ENCODE assay signal across 26 cellular contexts in the genomic region with DNA sequence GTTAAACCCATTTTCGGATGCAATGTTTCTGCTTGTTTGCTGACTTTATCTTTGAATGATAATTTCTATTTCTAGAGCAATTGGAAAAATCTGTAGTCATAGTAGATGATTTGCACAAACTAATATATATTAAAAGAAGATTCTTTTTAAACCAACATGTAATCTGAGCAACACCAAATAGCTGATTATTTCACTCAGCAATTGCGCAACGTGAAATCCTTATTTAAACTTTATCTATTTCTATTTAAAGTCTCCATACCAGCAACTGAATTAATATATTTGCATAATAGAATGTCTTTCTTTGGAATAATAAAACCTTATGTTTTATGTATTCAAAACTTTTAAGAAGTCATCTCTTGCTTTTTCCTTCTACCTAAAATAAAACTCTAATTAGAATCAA.
DNase-seq lines count a peak whose midpoint lies in the region; ATAC-seq, FAIRE-seq and TF ChIP-seq lines count a peak whose summit lies in the region.
"Had no signal": no experiment of that assay in that cellular context is flagged by ENCODE, and none has a peak within 500 bp of the region (broad histone marks: within the 10 kb centered on the region; RNA-seq: fewer than 3 reads in every experiment).

No MANE protein-coding gene starts in this region.

- POLR2A ChIA-PET in IMR-90 (lab: Charles Lee; ENCODE audit: unreplicated experiment) = no interaction called here

- in situ Hi-C loops in IMR-90 (cut with MboI; ENCODE audit: low sequenced_read_pairs) = no loop called here

- H3K23ac ChIP-seq in IMR-90 (ENCODE audit: low read depth, low read length) = no peak overlapping the region

- no peak overlapping the region for H2AK5ac ChIP-seq in IMR-90 (ENCODE audit: low read depth, low read length)

- no peak overlapping the region for H2AK9ac ChIP-seq in IMR-90 (replicated peaks; ENCODE audit: low read depth, low read length, poor library complexity)

- no peak overlapping the region for H2BK15ac ChIP-seq in IMR-90 (ENCODE audit: low read depth, low read length)

- no peaks in the 10 kb centered on the region for H4K20me1 ChIP-seq in IMR-90 (ENCODE audit: insufficient read depth, low read length)
- H4K20me1 ChIP-seq: BLaER1 had no signal

- no peaks in the 10 kb centered on the region for H3K27me3 ChIP-seq in IMR-90 (ENCODE audit: control insufficient read depth, insufficient read depth, low read length)
- H3K27me3 ChIP-seq: BE2C, BLaER1 had no signal

- H4K8ac ChIP-seq in IMR-90 (ENCODE audit: low read depth in 2 of 2, low read length in 2 of 2) = no peak overlapping the region

- H3K4me2 ChIP-seq in IMR-90 (ENCODE audit: low read depth, low read length) = no peak overlapping the region
- H3K4me2 ChIP-seq: BLaER1 had no signal

- no peak overlapping the region for H3K14ac ChIP-seq in IMR-90 (replicated peaks; ENCODE audit: low read depth, low read length)

- no peak for DNase-seq in IMR-90
- no peak for DNase-seq in SK-N-MC (ENCODE audit: low read depth, low spot score)
- DNase-seq in NCI-H526 (lab: John Stamatoyannopoulos, UW) = no peak
- DNase-seq: 8988T; ACHN; BE2C; C1 segment of cervical spinal cord; CD4-positive, alpha-beta memory T cell; CD4-positive, CD25-positive, alpha-beta regulatory T cell; CD8-positive, alpha-beta memory T cell; COR-L47; DMS 273 treated with DMSO at 0.1 percent for 48 hours; DMS153; DMS53; DMS79; DND-41; EL; GDM1 had no signal

- H3K4me1 ChIP-seq in IMR-90 (ENCODE audit: control insufficient read depth, insufficient read depth, low read length) = no peaks in the 10 kb centered on the region
- H3K4me1 ChIP-seq: BE2C, BLaER1 had no signal

- H3K9me1 ChIP-seq in IMR-90 (ENCODE audit: insufficient read depth, low read length) = peaks cover 2% of the 10 kb centered on the region; the same call in 1 of the 2 replicates

- no peak for TF ChIP-seq POLR2A in IMR-90 (IDR thresholded peaks at IDR 0.05; ENCODE audit: low read depth, low read length)

- no peak overlapping the region for H4K5ac ChIP-seq in IMR-90 (ENCODE audit: low read depth, low read length)

- no peak overlapping the region for H3K4ac ChIP-seq in IMR-90 (ENCODE audit: low read depth, low read length)

- peak; percentile 49 for FAIRE-seq in islet of Langerhans (lab: Jason Lieb, UNC)
- FAIRE-seq: A204.1, GM12878, GM12892, GM18507, GM19239 had no signal

- no peak overlapping the region for H3K56ac ChIP-seq in IMR-90 (ENCODE audit: extremely low read depth, insufficient read depth, low read length)

- WGBS in IMR-90 (ENCODE audit: extremely low coverage in 2 of 2, insufficient read length in 1 of 2), 2 experiments = no CpG with 5 or more reads among the region's 3 CpGs

- H2BK120ac ChIP-seq in IMR-90 (ENCODE audit: low read depth, low read length) = no peak overlapping the region

- no peak overlapping the region for H3K18ac ChIP-seq in IMR-90 (ENCODE audit: low read depth, low read length)

- H4K91ac ChIP-seq in IMR-90 (ENCODE audit: insufficient read depth, low read depth, low read length) = no peak overlapping the region

- no peak overlapping the region for H3K9ac ChIP-seq in IMR-90 (ENCODE audit: low read depth, low read length)
- no peak overlapping the region for H3K9ac ChIP-seq in SK-N-MC (ENCODE audit: insufficient read length)
- H3K9ac ChIP-seq: BLaER1 had no signal

- H3K36me3 ChIP-seq in IMR-90 (ENCODE audit: control insufficient read depth, insufficient read depth, low read length) (no peaks in the 10 kb centered on the region), SK-N-MC (ENCODE audit: insufficient read depth, low read length) (peaks cover 3% of the 10 kb centered on the region; the same call in 1 of the 2 replicates)
- H3K36me3 ChIP-seq: BE2C, BLaER1 had no signal

- BruUV-seq in IMR-90 (replicated peaks; lab: Mats Ljungman, UMichigan) = no TSS peak

- no peak overlapping the region for H3K27ac ChIP-seq in IMR-90 (ENCODE audit: insufficient read depth, low read length)
- H3K27ac ChIP-seq in SK-N-MC = peak overlapping the region; percentile 78
- H3K27ac ChIP-seq: BLaER1 had no signal

- intact Hi-C loops in IMR-90 (cut with micrococcal nuclease) = no loop called here

- TF ChIP-seq RAD21 in IMR-90 (IDR thresholded peaks at IDR 0.05; ENCODE audit: low read length) = no peak

- H2BK20ac ChIP-seq in IMR-90 (ENCODE audit: low read depth, low read length) = no peak overlapping the region

- H2AFZ ChIP-seq in IMR-90 (replicated peaks; ENCODE audit: low read length, poor library complexity) = no peak overlapping the region

- dilution Hi-C loops in IMR-90 (cut with HindIII; ENCODE audit: low sequenced_read_pairs, unreplicated experiment) = no loop called here

- H3K79me1 ChIP-seq in IMR-90 (ENCODE audit: low read depth in 1 of 2, low read length in 2 of 2) = no peaks in the 10 kb centered on the region

- TF ChIP-seq CTCF in IMR-90 (conservative IDR thresholded peaks at IDR 0.05; ENCODE audit: low read depth, low read length) = no peak

- no peaks in the 10 kb centered on the region for H3K9me3 ChIP-seq in IMR-90 (ENCODE audit: control insufficient read depth, insufficient read depth, low read length)
- no peaks in the 10 kb centered on the region for H3K9me3 ChIP-seq in SK-N-MC (ENCODE audit: low read depth, low read length)
- H3K9me3 ChIP-seq: BE2C, BLaER1 had no signal

- no peak overlapping the region for H2BK5ac ChIP-seq in IMR-90 (ENCODE audit: low read depth, low read length, poor library complexity, severe bottlenecking)

- no peak overlapping the region for H3K4me3 ChIP-seq in IMR-90 (ENCODE audit: insufficient read depth, low read depth, low read length)
- no peak overlapping the region for H3K4me3 ChIP-seq in SK-N-MC
- H3K4me3 ChIP-seq: BLaER1, GM12878 had no signal

- ATAC-seq in IMR-90 (ENCODE audit: low read depth) (no peak), GM18861 (IDR thresholded peaks at IDR 0.05; ENCODE audit: unreplicated experiment) (no peak)
- ATAC-seq: GM12878 had no signal

- CTCF ChIA-PET in IMR-90 (lab: Yijun Ruan, JAX) = no interaction called here

TF ChIP-seq in IMR-90, 13 proteins besides CTCF, POLR2A, EP300 and RAD21:
- TF ChIP-seq NFE2L2 (IDR thresholded peaks at IDR 0.05; ENCODE audit: low read depth, low read length) (no peak), RCOR1 (IDR thresholded peaks at IDR 0.05; ENCODE audit: insufficient replicate concordance, low read length) (no peak), MAFK (IDR thresholded peaks at IDR 0.05; ENCODE audit: low read depth, low read length) (no peak), CEBPB (IDR thresholded peaks at IDR 0.05; ENCODE audit: low read depth, low read length) (peak; percentile 93)
- TF ChIP-seq, protein P1, sequence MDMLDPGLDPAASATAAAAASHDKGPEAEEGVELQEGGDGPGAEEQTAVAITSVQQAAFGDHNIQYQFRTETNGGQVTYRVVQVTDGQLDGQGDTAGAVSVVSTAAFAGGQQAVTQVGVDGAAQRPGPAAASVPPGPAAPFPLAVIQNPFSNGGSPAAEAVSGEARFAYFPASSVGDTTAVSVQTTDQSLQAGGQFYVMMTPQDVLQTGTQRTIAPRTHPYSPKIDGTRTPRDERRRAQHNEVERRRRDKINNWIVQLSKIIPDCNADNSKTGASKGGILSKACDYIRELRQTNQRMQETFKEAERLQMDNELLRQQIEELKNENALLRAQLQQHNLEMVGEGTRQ (IDR thresholded peaks at IDR 0.05; ENCODE audit: low read depth, low read length) = no peak
TF ChIP-seq in IMR-90: peak in this region for 1.
